In the genomic region with DNA sequence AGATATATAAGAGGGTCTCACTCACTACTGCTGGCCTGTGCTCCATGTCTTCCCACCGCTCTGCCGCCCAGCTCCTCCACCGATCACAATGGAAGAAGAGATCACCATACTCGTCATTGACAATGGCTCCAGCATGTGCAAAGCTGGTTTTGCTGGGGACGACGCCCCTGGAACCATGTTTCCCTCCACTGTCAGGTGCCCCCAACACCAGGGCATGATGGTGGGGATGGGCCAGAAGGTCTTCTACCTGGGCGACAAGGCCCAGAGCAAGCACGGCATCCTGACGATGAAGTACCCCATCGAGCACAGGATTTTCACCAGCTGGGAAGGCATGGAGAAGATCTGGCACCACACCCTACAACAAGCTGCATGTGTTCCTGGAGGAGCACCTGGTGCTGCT, we compare ENCODE assay signal across 21 cellular contexts. TPM values are rescaled to one million over a fixed set of nuclear protein-coding genes. Genes with fewer than 3 reads are reported as not detected.
"Had no signal": no experiment of that assay in that cellular context is flagged by ENCODE, and none has a peak within 500 bp of the region (broad histone marks: within the 10 kb centered on the region; RNA-seq: fewer than 3 reads in every experiment).

No MANE protein-coding gene starts in this region.

- H3K27me3 ChIP-seq: MG63 had no signal

- H3K4me2 ChIP-seq: SK-N-SH had no signal

- H3K9me3 ChIP-seq: MG63, SK-N-SH had no signal

- DNase-seq: Karpas-422, KG1, MG63, NCI-H1092 treated with DMSO at 0.1 percent for 48 hours, NCI-H1417, NCI-H1436 treated with DMSO at 0.1 percent for 48 hours, NCI-H1694, NCI-H1930, NCI-H2081, NCI-H2107, NCI-H226, NCI-H446, NCI-H510A, NCI-H524 treated with DMSO at 0.1 percent for 48 hours, NCI-H69, NCI-H774, SHP77, SK-N-SH had no signal

- H3K27ac ChIP-seq: HL-60, RWPE1 had no signal

- H3K4me3 ChIP-seq: MG63 had no signal

- H3K9ac ChIP-seq: SK-N-SH had no signal

RNA-seq across cellular contexts. Expression of a gene that starts 42.8 kb away (rescaled TPM):
- total RNA-seq: SK-MEL-5 had no signal
- polyA plus RNA-seq: SK-N-SH had no signal
